ENCODE assay signal across 1 cellular context in the genomic region with DNA sequence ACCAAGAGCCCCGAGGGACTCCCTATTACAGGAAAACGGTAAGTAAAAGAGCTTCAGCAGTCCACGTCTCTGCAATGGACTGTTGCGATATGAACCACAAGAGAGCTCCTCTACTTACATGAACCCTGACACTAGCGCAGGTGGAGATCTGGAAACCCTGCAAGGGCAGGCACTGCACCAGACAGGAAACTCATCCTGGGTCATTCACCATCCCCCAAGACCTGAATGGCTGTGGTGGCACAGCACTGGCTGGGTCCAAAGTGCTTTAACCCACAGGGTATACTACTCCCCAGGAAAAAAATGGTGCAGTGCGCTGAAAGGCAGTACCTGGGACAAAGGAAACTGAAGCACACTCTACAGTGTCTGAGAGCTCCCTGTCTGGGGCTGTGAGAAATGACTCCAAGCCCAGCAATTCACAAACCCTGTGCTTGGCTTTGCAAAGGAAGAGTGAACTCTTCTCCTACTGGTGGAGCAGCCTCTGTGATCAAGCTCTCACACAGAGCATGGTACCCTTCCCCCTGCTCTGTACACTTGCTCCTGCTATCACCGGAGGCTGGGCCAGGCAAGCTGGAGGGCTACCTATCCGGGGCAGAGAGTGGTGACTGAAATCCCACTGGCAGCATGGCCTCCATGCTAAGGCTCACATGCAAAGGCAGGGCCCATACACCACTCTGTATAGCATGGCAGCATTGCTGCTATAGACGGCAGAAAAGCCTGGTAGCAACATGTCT.
TF ChIP-seq lines count a peak whose summit lies in the region.

No MANE protein-coding gene starts in this region.

TF ChIP-seq in HepG2, 621 proteins besides CTCF, POLR2A, EP300 and RAD21 (continued from another document and continues in another):
- peak; percentile 35; the same call in 1 of the 2 replicates for TF ChIP-seq UBTF (CRISPR knock-in tag; IDR thresholded peaks at IDR 0.05)
- TF ChIP-seq, protein P1, sequence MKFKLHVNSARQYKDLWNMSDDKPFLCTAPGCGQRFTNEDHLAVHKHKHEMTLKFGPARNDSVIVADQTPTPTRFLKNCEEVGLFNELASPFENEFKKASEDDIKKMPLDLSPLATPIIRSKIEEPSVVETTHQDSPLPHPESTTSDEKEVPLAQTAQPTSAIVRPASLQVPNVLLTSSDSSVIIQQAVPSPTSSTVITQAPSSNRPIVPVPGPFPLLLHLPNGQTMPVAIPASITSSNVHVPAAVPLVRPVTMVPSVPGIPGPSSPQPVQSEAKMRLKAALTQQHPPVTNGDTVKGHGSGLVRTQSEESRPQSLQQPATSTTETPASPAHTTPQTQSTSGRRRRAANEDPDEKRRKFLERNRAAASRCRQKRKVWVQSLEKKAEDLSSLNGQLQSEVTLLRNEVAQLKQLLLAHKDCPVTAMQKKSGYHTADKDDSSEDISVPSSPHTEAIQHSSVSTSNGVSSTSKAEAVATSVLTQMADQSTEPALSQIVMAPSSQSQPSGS (CRISPR knock-in tag; IDR thresholded peaks at IDR 0.05): 0 out of 2 replicates have a peak, but pooled peaks have one; percentile 30
- no peak for TF ChIP-seq NONO (IDR thresholded peaks at IDR 0.05)
- TF ChIP-seq NONO (CRISPR knock-in tag; conservative IDR thresholded peaks at IDR 0.05): 0 out of 2 replicates have a peak, but pooled peaks have one; percentile 26
- TF ChIP-seq CBX5 (CRISPR knock-in tag; IDR thresholded peaks at IDR 0.05; ENCODE audit: borderline replicate concordance): 0 out of 2 replicates have a peak, but pooled peaks have one; percentile 12
- no peak for TF ChIP-seq NFKBIZ (CRISPR knock-in tag; IDR thresholded peaks at IDR 0.05)
- no peak for TF ChIP-seq ZNF10 (CRISPR knock-in tag; IDR thresholded peaks at IDR 0.05; ENCODE audit: borderline replicate concordance, low read depth)
- TF ChIP-seq ZNF777 (CRISPR knock-in tag; IDR thresholded peaks at IDR 0.05): 0 out of 2 replicates have a peak, but pooled peaks have one; percentile 37
- TF ChIP-seq SOX13 (IDR thresholded peaks at IDR 0.05): no peak
- peak in 1 of 2 experiments; percentile 53; a peak in 1 of 4 replicates for TF ChIP-seq SOX13 (CRISPR knock-in tag; conservative IDR thresholded peaks at IDR 0.05 in 1 of 2, IDR thresholded peaks at IDR 0.05 in 1 of 2)
- TF ChIP-seq, protein P2, sequence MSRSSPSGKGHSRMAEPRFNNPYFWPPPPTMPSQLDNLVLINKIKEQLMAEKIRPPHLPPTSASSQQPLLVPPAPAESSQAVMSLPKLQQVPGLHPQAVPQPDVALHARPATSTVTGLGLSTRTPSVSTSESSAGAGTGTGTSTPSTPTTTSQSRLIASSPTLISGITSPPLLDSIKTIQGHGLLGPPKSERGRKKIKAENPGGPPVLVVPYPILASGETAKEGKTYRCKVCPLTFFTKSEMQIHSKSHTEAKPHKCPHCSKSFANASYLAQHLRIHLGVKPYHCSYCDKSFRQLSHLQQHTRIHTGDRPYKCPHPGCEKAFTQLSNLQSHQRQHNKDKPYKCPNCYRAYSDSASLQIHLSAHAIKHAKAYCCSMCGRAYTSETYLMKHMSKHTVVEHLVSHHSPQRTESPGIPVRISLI (CRISPR knock-in tag; IDR thresholded peaks at IDR 0.05; ENCODE audit: borderline replicate concordance): peak; percentile 69; the same call in 1 of the 2 replicates
- TF ChIP-seq POLR2AphosphoS5 (IDR thresholded peaks at IDR 0.05; ENCODE audit: low read depth, low read length): peak; percentile 26; the same call in 1 of the 2 replicates
- TF ChIP-seq, protein P3, sequence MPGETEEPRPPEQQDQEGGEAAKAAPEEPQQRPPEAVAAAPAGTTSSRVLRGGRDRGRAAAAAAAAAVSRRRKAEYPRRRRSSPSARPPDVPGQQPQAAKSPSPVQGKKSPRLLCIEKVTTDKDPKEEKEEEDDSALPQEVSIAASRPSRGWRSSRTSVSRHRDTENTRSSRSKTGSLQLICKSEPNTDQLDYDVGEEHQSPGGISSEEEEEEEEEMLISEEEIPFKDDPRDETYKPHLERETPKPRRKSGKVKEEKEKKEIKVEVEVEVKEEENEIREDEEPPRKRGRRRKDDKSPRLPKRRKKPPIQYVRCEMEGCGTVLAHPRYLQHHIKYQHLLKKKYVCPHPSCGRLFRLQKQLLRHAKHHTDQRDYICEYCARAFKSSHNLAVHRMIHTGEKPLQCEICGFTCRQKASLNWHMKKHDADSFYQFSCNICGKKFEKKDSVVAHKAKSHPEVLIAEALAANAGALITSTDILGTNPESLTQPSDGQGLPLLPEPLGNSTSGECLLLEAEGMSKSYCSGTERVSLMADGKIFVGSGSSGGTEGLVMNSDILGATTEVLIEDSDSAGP (CRISPR knock-in tag; IDR thresholded peaks at IDR 0.05; ENCODE audit: borderline replicate concordance): peak; percentile 54; the same call in 1 of the 2 replicates
- peak; percentile 36; the same call in 1 of the 2 replicates for TF ChIP-seq ZMYM3 (CRISPR knock-in tag; IDR thresholded peaks at IDR 0.05)
- TF ChIP-seq XBP1 (CRISPR knock-in tag; IDR thresholded peaks at IDR 0.05): no peak
- TF ChIP-seq YY1 (IDR thresholded peaks at IDR 0.05; ENCODE audit: insufficient read depth, insufficient replicate concordance, low read depth, low read length): peak; percentile 56
- TF ChIP-seq DPF2 (CRISPR knock-in tag; IDR thresholded peaks at IDR 0.05; ENCODE audit: borderline replicate concordance, low read depth): 0 out of 2 replicates have a peak, but pooled peaks have one; percentile 35
- TF ChIP-seq NCOR1 (IDR thresholded peaks at IDR 0.05; ENCODE audit: borderline replicate concordance, low read length): peak; percentile 71
- TF ChIP-seq NR2F6 (IDR thresholded peaks at IDR 0.05): 0 out of 2 replicates have a peak, but pooled peaks have one; percentile 9
- TF ChIP-seq NR2F6 (CRISPR knock-in tag; IDR thresholded peaks at IDR 0.05): 0 out of 2 replicates have a peak, but pooled peaks have one; percentile 6
- TF ChIP-seq SALL1 (CRISPR knock-in tag; IDR thresholded peaks at IDR 0.05): peak; percentile 39
- TF ChIP-seq, protein P4, sequence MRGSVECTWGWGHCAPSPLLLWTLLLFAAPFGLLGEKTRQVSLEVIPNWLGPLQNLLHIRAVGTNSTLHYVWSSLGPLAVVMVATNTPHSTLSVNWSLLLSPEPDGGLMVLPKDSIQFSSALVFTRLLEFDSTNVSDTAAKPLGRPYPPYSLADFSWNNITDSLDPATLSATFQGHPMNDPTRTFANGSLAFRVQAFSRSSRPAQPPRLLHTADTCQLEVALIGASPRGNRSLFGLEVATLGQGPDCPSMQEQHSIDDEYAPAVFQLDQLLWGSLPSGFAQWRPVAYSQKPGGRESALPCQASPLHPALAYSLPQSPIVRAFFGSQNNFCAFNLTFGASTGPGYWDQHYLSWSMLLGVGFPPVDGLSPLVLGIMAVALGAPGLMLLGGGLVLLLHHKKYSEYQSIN (CRISPR knock-in tag; IDR thresholded peaks at IDR 0.05; ENCODE audit: borderline replicate concordance): no peak
- TF ChIP-seq MYC (CRISPR knock-in tag; IDR thresholded peaks at IDR 0.05; ENCODE audit: borderline replicate concordance): peak; percentile 41; the same call in 1 of the 2 replicates
- TF ChIP-seq HDAC2 (CRISPR knock-in tag; IDR thresholded peaks at IDR 0.05): peak; percentile 61; the same call in 1 of the 2 replicates
- no peak for TF ChIP-seq TIGD3 (CRISPR knock-in tag; IDR thresholded peaks at IDR 0.05; ENCODE audit: borderline replicate concordance)
- peak; percentile 33; the same call in 1 of the 2 replicates for TF ChIP-seq ZNF350 (CRISPR knock-in tag; IDR thresholded peaks at IDR 0.05; ENCODE audit: borderline replicate concordance, low read depth)
- TF ChIP-seq ZNF644 (CRISPR knock-in tag; IDR thresholded peaks at IDR 0.05; ENCODE audit: low read depth): peak; percentile 98
- 0 out of 2 replicates have a peak, but pooled peaks have one; percentile 22 for TF ChIP-seq FOXP4 (CRISPR knock-in tag; IDR thresholded peaks at IDR 0.05)
- TF ChIP-seq PHF21A (CRISPR knock-in tag; IDR thresholded peaks at IDR 0.05): peak; percentile 74
- 0 out of 2 replicates have a peak, but pooled peaks have one; percentile 19 for TF ChIP-seq ZNF891 (CRISPR knock-in tag; IDR thresholded peaks at IDR 0.05)
- TF ChIP-seq ZFX (CRISPR knock-in tag; IDR thresholded peaks at IDR 0.05; ENCODE audit: low read depth): 0 out of 2 replicates have a peak, but pooled peaks have one; percentile 35
- no peak for TF ChIP-seq ZNF816 (CRISPR knock-in tag; IDR thresholded peaks at IDR 0.05; ENCODE audit: borderline replicate concordance)
- 0 out of 2 replicates have a peak, but pooled peaks have one; percentile 58 for TF ChIP-seq ZNF543 (CRISPR knock-in tag; IDR thresholded peaks at IDR 0.05)
- TF ChIP-seq XRCC5 (optimal IDR thresholded peaks at IDR 0.05; ENCODE audit: low read length): peak; percentile 43
- no peak for TF ChIP-seq ZNF703 (CRISPR knock-in tag; IDR thresholded peaks at IDR 0.05; ENCODE audit: borderline replicate concordance)
- TF ChIP-seq FOSL2 (CRISPR knock-in tag; IDR thresholded peaks at IDR 0.05): peak; percentile 4; the same call in 1 of the 2 replicates
- TF ChIP-seq ZMYM2 (CRISPR knock-in tag; IDR thresholded peaks at IDR 0.05): peak; percentile 52; the same call in 1 of the 2 replicates
- TF ChIP-seq, protein P5, sequence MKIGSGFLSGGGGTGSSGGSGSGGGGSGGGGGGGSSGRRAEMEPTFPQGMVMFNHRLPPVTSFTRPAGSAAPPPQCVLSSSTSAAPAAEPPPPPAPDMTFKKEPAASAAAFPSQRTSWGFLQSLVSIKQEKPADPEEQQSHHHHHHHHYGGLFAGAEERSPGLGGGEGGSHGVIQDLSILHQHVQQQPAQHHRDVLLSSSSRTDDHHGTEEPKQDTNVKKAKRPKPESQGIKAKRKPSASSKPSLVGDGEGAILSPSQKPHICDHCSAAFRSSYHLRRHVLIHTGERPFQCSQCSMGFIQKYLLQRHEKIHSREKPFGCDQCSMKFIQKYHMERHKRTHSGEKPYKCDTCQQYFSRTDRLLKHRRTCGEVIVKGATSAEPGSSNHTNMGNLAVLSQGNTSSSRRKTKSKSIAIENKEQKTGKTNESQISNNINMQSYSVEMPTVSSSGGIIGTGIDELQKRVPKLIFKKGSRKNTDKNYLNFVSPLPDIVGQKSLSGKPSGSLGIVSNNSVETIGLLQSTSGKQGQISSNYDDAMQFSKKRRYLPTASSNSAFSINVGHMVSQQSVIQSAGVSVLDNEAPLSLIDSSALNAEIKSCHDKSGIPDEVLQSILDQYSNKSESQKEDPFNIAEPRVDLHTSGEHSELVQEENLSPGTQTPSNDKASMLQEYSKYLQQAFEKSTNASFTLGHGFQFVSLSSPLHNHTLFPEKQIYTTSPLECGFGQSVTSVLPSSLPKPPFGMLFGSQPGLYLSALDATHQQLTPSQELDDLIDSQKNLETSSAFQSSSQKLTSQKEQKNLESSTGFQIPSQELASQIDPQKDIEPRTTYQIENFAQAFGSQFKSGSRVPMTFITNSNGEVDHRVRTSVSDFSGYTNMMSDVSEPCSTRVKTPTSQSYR (CRISPR knock-in tag; IDR thresholded peaks at IDR 0.05; ENCODE audit: borderline replicate concordance): peak; percentile 88
- peak; percentile 60; the same call in 1 of the 2 replicates for TF ChIP-seq ZNF788 (CRISPR knock-in tag; IDR thresholded peaks at IDR 0.05; ENCODE audit: borderline replicate concordance)
- peak; percentile 64 for TF ChIP-seq HOXA3 (CRISPR knock-in tag; IDR thresholded peaks at IDR 0.05)
- TF ChIP-seq WIZ (CRISPR knock-in tag; IDR thresholded peaks at IDR 0.05): 0 out of 2 replicates have a peak, but pooled peaks have one; percentile 52
- no peak for TF ChIP-seq ZNF101 (CRISPR knock-in tag; IDR thresholded peaks at IDR 0.05; ENCODE audit: borderline replicate concordance, low read depth)
- TF ChIP-seq ZNF160 (CRISPR knock-in tag; IDR thresholded peaks at IDR 0.05): 0 out of 2 replicates have a peak, but pooled peaks have one; percentile 22
- TF ChIP-seq NFE2L1 (CRISPR knock-in tag; IDR thresholded peaks at IDR 0.05; ENCODE audit: borderline replicate concordance): no peak
- TF ChIP-seq DMAP1 (CRISPR knock-in tag; IDR thresholded peaks at IDR 0.05): 0 out of 2 replicates have a peak, but pooled peaks have one; percentile 44
- TF ChIP-seq RFX3 (CRISPR knock-in tag; IDR thresholded peaks at IDR 0.05): no peak
- TF ChIP-seq, protein P6, sequence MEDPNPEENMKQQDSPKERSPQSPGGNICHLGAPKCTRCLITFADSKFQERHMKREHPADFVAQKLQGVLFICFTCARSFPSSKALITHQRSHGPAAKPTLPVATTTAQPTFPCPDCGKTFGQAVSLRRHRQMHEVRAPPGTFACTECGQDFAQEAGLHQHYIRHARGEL (CRISPR knock-in tag; IDR thresholded peaks at IDR 0.05): no peak
- peak; percentile 51; the same call in 1 of the 2 replicates for TF ChIP-seq ZNF629 (CRISPR knock-in tag; conservative IDR thresholded peaks at IDR 0.05)
